Comparison of ENCODE assay signal across 7 cellular contexts in the genomic region with DNA sequence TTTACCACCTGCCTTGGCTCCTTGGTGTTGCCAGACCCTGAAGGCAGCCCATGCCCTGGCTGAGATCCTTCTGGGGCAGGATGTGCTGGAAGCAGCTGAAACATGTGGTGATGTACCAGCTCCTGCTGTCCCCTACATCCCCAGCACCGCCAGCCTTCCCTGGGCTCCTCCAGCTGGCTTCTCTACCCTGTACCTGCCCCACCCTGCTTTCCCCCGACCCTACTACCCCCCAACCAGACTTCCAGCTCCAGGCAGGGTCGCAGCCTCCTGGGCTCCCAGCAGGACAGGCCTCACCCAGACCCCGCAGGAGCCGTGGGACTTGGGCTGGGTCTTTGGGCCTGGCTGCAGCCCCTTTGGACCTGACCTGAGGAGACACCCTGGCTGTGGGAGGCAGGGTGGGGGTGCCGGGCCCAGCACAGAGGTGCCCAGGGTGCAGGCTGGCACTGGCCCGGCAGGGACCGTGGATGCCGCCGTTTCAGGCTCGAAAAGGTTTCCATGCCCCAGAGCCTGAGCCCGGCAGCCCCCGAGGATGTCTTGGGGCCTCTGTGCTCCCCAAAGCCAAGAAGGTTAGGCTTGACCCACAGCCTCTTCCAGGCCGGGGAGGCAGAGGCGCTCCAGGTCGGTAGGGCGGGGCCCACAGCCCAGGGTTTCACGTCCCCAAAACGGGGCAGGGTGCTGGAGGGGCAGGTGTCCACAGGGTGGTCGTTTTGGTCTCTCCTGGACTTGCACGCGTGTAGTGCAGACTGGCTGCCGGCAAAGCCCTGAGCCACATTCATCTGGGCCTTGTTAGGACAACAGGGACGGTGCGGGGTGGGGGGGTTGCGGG. TPM values are rescaled to one million over a fixed set of nuclear protein-coding genes. Genes with fewer than 3 reads are reported as not detected.
DNase-seq lines count a peak whose midpoint lies in the region; ATAC-seq and TF ChIP-seq lines count a peak whose summit lies in the region.
"Not testable (repeated sequence)": the region's sequence is repeated elsewhere in the genome, so short reads cannot be mapped to it uniquely, and the experiment has no call there.

No MANE protein-coding gene starts in this region.

- H3K9ac ChIP-seq in Karpas-422 (ENCODE audit: low read length), result not testable (repeated sequence)

- ATAC-seq in left colon; natural killer cell treated with Interleukin-12 subunit alpha and Interleukin-12 subunit beta and Interleukin-15 and Interleukin-18, amount 100 ng/mL, for 72 hours: not testable (repeated sequence)

- H3K4me1 Mint-ChIP-seq in chondrocyte (ENCODE audit: low read depth); natural killer cell treated with Interleukin-12 subunit alpha and Interleukin-12 subunit beta and Interleukin-15 and Interleukin-18, amount 100 ng/mL, for 72 hours (ENCODE audit: low read depth in 2 of 2): not testable (repeated sequence)

- H3K4me3 Mint-ChIP-seq in chondrocyte (ENCODE audit: unreplicated experiment); natural killer cell treated with Interleukin-12 subunit alpha and Interleukin-12 subunit beta and Interleukin-15 and Interleukin-18, amount 100 ng/mL, for 72 hours: not testable (repeated sequence)

- not testable (repeated sequence) for TF ChIP-seq EP300 in sigmoid colon (IDR thresholded peaks at IDR 0.05)

- H3K4me3 ChIP-seq in Karpas-422 (ENCODE audit: low read length); sigmoid colon; uterus: not testable (repeated sequence)

- H2AFZ ChIP-seq in Karpas-422 (ENCODE audit: low read length), result not testable (repeated sequence)

- H3K27me3 ChIP-seq in Karpas-422 (ENCODE audit: low read length); sigmoid colon; uterus: not testable (repeated sequence)

- H3K27ac Mint-ChIP-seq in chondrocyte (ENCODE audit: unreplicated experiment); natural killer cell treated with Interleukin-12 subunit alpha and Interleukin-12 subunit beta and Interleukin-15 and Interleukin-18, amount 100 ng/mL, for 72 hours: not testable (repeated sequence)

- not testable (repeated sequence) for H3K27me3 Mint-ChIP-seq in chondrocyte (ENCODE audit: low read depth); natural killer cell treated with Interleukin-12 subunit alpha and Interleukin-12 subunit beta and Interleukin-15 and Interleukin-18, amount 100 ng/mL, for 72 hours

- H3K36me3 Mint-ChIP-seq in chondrocyte (ENCODE audit: low read depth); natural killer cell treated with Interleukin-12 subunit alpha and Interleukin-12 subunit beta and Interleukin-15 and Interleukin-18, amount 100 ng/mL, for 72 hours: not testable (repeated sequence)

- not testable (repeated sequence) for H3K27ac ChIP-seq in Karpas-422 (ENCODE audit: low read length); sigmoid colon; uterus

- not testable (repeated sequence) for H3K36me3 ChIP-seq in Karpas-422 (ENCODE audit: insufficient read depth, low read length); sigmoid colon; uterus

- not testable (repeated sequence) for H4K20me1 ChIP-seq in Karpas-422 (ENCODE audit: insufficient read depth, low read depth, low read length)

- DNase-seq in Karpas-422 (peak; percentile 9), chondrocyte (ENCODE audit: low spot score) (peak; percentile 70), left colon (peak; percentile 5 to 24), sigmoid colon (peak; percentile 58), uterus (peak; percentile 12 to 13)
- peak; percentile 49 for DNase-seq in activated CD8-positive, alpha-beta memory T cell treated with anti-CD3 and anti-CD28 coated beads, Interleukin-2, amount 50 U/mL, for 48 hours
- peak; percentile 39 for DNase-seq in natural killer cell treated with Interleukin-12 subunit alpha and Interleukin-12 subunit beta and Interleukin-15 and Interleukin-18, amount 100 ng/mL, for 72 hours (ENCODE audit: low spot score)

- not testable (repeated sequence) for H3K4me2 ChIP-seq in Karpas-422 (ENCODE audit: low read depth, low read length, poor library complexity, severe bottlenecking)

- WGBS in sigmoid colon, 2 donors, result 76 to 79% methylated on average over 21 of the region's 26 CpGs

- not testable (repeated sequence) for H3K79me2 ChIP-seq in Karpas-422 (ENCODE audit: low read length)

- TF ChIP-seq CTCF in chondrocyte (IDR thresholded peaks at IDR 0.05); sigmoid colon (IDR thresholded peaks at IDR 0.05); uterus (IDR thresholded peaks at IDR 0.05): not testable (repeated sequence)

- intact Hi-C loops in left colon (cut with DNase I, micrococcal nuclease); sigmoid colon (cut with DNase I); uterus (cut with DNase I; ENCODE audit: low total_unique reads): not testable (repeated sequence)

- not testable (repeated sequence) for H3K9me3 ChIP-seq in Karpas-422 (ENCODE audit: low read length); sigmoid colon; uterus

- TF ChIP-seq POLR2A in sigmoid colon (IDR thresholded peaks at IDR 0.05); uterus (IDR thresholded peaks at IDR 0.05): not testable (repeated sequence)

- not testable (repeated sequence) for H3K9me3 Mint-ChIP-seq in chondrocyte (ENCODE audit: low read depth); natural killer cell treated with Interleukin-12 subunit alpha and Interleukin-12 subunit beta and Interleukin-15 and Interleukin-18, amount 100 ng/mL, for 72 hours

- H3K4me1 ChIP-seq in Karpas-422 (ENCODE audit: low read length); uterus: not testable (repeated sequence)
- peaks cover 0 to 10% (median 1%) of the 10 kb centered on the region in 4 donors for H3K4me1 ChIP-seq in sigmoid colon

- H3K9me2 ChIP-seq in Karpas-422 (replicated peaks; ENCODE audit: insufficient read depth, low read length), result not testable (repeated sequence)

RNA-seq across cellular contexts. Expression of a gene that starts 5.0 kb away (rescaled TPM):
- 24.9 and 32.9 TPM in 2 replicates for total RNA-seq in Karpas-422 (2014; rRNA removed; shearing (Covaris generic); ENCODE audit: low replicate concordance)
- total RNA-seq in chondrocyte, result 50.9 to 52.2 TPM (median 51.6 TPM) in 3 replicates
- 10 to 100 TPM; 39.0 to 57.0 TPM for total RNA-seq in left colon
- 10 to 100 TPM; 32.8 to 34.6 TPM for total RNA-seq in natural killer cell treated with Interleukin-12 subunit alpha and Interleukin-12 subunit beta and Interleukin-15 and Interleukin-18, amount 100 ng/mL, for 72 hours
- total RNA-seq in sigmoid colon, result 10 to 100 TPM; 25.0 to 78.1 (median 31.6) TPM
- polyA plus RNA-seq in sigmoid colon, result 10 to 100 TPM in 2 of 3 donors, 1 to 10 TPM in 1; 9.5 to 38.5 (median 12.0) TPM
- total RNA-seq in uterus, result 10 to 100 TPM; 19.1 to 59.2 (median 52.5) TPM

RNA-seq across cellular contexts. Expression of a gene that starts 26.6 kb away (rescaled TPM):
- total RNA-seq in Karpas-422 (2014; rRNA removed; shearing (Covaris generic); ENCODE audit: low replicate concordance), result 26.2 and 39.6 TPM in 2 replicates
- total RNA-seq in chondrocyte (23.8 to 37.8 TPM (median 26.0 TPM) in 3 replicates), left colon (10 to 100 TPM; 66.4 to 72.3 TPM), sigmoid colon (10 to 100 TPM; 21.6 to 53.7 (median 37.5) TPM), uterus (10 to 100 TPM in 2 of 4 donors, 1 to 10 TPM in 2; 1.8 to 60.0 (median 7.5) TPM)
- 100 to 1,000 TPM in 1 of 2 donors, 10 to 100 TPM in 1; 75.9 to 129 TPM for total RNA-seq in natural killer cell treated with Interleukin-12 subunit alpha and Interleukin-12 subunit beta and Interleukin-15 and Interleukin-18, amount 100 ng/mL, for 72 hours
- 10 to 100 TPM; 19.8 to 35.0 (median 33.1) TPM for polyA plus RNA-seq in sigmoid colon

RNA-seq across cellular contexts. Expression of a gene that starts 38.8 kb away (rescaled TPM):
- total RNA-seq in Karpas-422 (2014; rRNA removed; shearing (Covaris generic); ENCODE audit: low replicate concordance), result 11.4 and 16.1 TPM in 2 replicates
- 21.1 to 24.2 TPM (median 21.8 TPM) in 3 replicates for total RNA-seq in chondrocyte
- total RNA-seq in left colon, result 10 to 100 TPM; 29.6 to 37.0 TPM
- total RNA-seq in natural killer cell treated with Interleukin-12 subunit alpha and Interleukin-12 subunit beta and Interleukin-15 and Interleukin-18, amount 100 ng/mL, for 72 hours, result 10 to 100 TPM; 37.2 to 51.7 TPM
- total RNA-seq in sigmoid colon, result 10 to 100 TPM; 23.9 to 51.0 (median 27.8) TPM
- polyA plus RNA-seq in sigmoid colon, result 10 to 100 TPM; 30.0 to 38.4 (median 37.9) TPM
- total RNA-seq in uterus, result 10 to 100 TPM in 2 of 4 donors, 1 to 10 TPM in 2; 6.8 to 28.5 (median 11.8) TPM

Comparison
In these comparisons a context has a peak if more than half of its experiments do, and no peak if none do; other contexts are left out.
1. DNase-seq: peak in every context shown above with its lines; median percentile 70 in chondrocyte; 58 in sigmoid colon; 49 in activated CD8-positive, alpha-beta memory T cell treated with anti-CD3 and anti-CD28 coated beads, Interleukin-2, amount 50 U/mL, for 48 hours; 39 in natural killer cell treated with Interleukin-12 subunit alpha and Interleukin-12 subunit beta and Interleukin-15 and Interleukin-18, amount 100 ng/mL, for 72 hours; 14 in left colon; 12 in uterus; 9 in Karpas-422.